Comparison of ENCODE assay signal across 3 cellular contexts in the genomic region with DNA sequence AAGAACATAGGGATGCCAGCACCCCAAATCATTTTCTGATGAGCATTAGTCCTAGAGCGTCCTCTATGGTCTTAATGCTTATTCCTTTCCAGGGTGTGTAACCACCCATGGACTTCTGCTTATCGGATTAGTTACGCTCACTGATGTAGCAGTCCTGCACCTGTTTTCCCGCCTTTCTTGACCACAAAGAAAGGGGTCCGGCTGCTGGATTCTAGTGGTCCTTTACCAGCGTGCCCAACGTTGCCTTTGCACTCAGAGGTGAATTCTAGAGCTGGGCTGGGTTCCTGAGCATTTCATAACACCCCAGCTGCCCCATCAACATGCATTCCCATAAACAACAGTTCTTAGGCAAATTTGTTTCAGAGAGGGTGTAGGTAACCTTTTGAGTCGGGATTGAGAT. TPM values are rescaled to one million over a fixed set of nuclear protein-coding genes. Genes with fewer than 3 reads are reported as not detected.
"Had no signal": no experiment of that assay in that cellular context is flagged by ENCODE, and none has a peak within 500 bp of the region (broad histone marks: within the 10 kb centered on the region; RNA-seq: fewer than 3 reads in every experiment).

No MANE protein-coding gene starts in this region.

RNA-seq across cellular contexts. Expression of a gene that starts 56.3 kb away (rescaled TPM):
- total RNA-seq: GM23248, H4, HFFc6 had no signal
- polyA plus RNA-seq: GM23248 had no signal
